ENCODE assay signal across 8 cellular contexts in genomic region chr19:41706741-41707501, GRCh38. TPM values are rescaled to one million over a fixed set of nuclear protein-coding genes. Genes with fewer than 3 reads are reported as not detected.
A peak's percentile ranks its signal among the peaks of the same experiment; 100 is the strongest.
DNase-seq lines count a peak whose midpoint lies in the region; ATAC-seq and TF ChIP-seq lines count a peak whose summit lies in the region.

No MANE protein-coding gene starts in this region.

- no peaks in the 10 kb centered on the region for H3K36me3 Mint-ChIP-seq in CD8-positive, alpha-beta memory T cell
- no peaks in the 10 kb centered on the region for H3K36me3 Mint-ChIP-seq in activated CD4-positive, alpha-beta memory T cell treated with anti-CD3 and anti-CD28 coated beads for 36 hours

- H3K9ac ChIP-seq in mucosa of stomach (ENCODE audit: low read length), result peak overlapping the region; percentile 62

- no peak for TF ChIP-seq EP300 in stomach (IDR thresholded peaks at IDR 0.05)

- H3K27ac ChIP-seq in CD8-positive, alpha-beta memory T cell (ENCODE audit: low read depth, low read length), result no peak overlapping the region
- no peak overlapping the region for H3K27ac ChIP-seq in effector memory CD4-positive, alpha-beta T cell (ENCODE audit: insufficient read depth, low read length, poor library complexity, severe bottlenecking)
- peak overlapping the region in 1 of 5 donors; percentile 64 for H3K27ac ChIP-seq in stomach

- H3K4me1 Mint-ChIP-seq in CD8-positive, alpha-beta memory T cell, result peaks cover 3 to 9% (median 6%) of the 10 kb centered on the region in 3 donors
- H3K4me1 Mint-ChIP-seq in activated CD4-positive, alpha-beta memory T cell treated with anti-CD3 and anti-CD28 coated beads for 36 hours (ENCODE audit: low read depth), result peaks cover 3% of the 10 kb centered on the region

- no peak for TF ChIP-seq POLR2A in stomach (IDR thresholded peaks at IDR 0.05)

- H3K4me1 ChIP-seq in CD8-positive, alpha-beta memory T cell (ENCODE audit: insufficient read depth, low read length), result no peaks in the 10 kb centered on the region
- H3K4me1 ChIP-seq in effector memory CD4-positive, alpha-beta T cell (ENCODE audit: control insufficient read depth, insufficient read depth, low read length, poor library complexity, severe bottlenecking), result no peaks in the 10 kb centered on the region
- H3K4me1 ChIP-seq in mucosa of stomach (ENCODE audit: control insufficient read depth, insufficient read depth, low read length), result peaks cover 17% of the 10 kb centered on the region
- no peaks in the 10 kb centered on the region for H3K4me1 ChIP-seq in stomach

- POLR2A ChIA-PET in CD8-positive, alpha-beta memory T cell (lab: Charles Lee), result no interaction called here
- POLR2A ChIA-PET in activated CD4-positive, alpha-beta memory T cell treated with anti-CD3 and anti-CD28 coated beads for 36 hours (lab: Charles Lee), result no interaction called here

- peak; percentile 42 to 73 (median 63) for DNase-seq in CD8-positive, alpha-beta memory T cell
- DNase-seq in NCI-H748 (lab: John Stamatoyannopoulos, UW; ENCODE audit: unreplicated experiment) (peak; percentile 88), stomach (peak; percentile 79)
- peak; percentile 76 for DNase-seq in activated CD4-positive, alpha-beta memory T cell treated with anti-CD3 and anti-CD28 coated beads for 36 hours
- DNase-seq in effector memory CD4-positive, alpha-beta T cell, result peak; percentile 19 to 48 (median 47)

- peak overlapping the region; percentile 70 to 82 (median 75) for H3K4me3 Mint-ChIP-seq in CD8-positive, alpha-beta memory T cell
- H3K4me3 Mint-ChIP-seq in activated CD4-positive, alpha-beta memory T cell treated with anti-CD3 and anti-CD28 coated beads for 36 hours, result peak overlapping the region; percentile 40

- H3K4me3 ChIP-seq in CD8-positive, alpha-beta memory T cell (ENCODE audit: low read length), result peak overlapping the region; percentile 50
- H3K4me3 ChIP-seq in effector memory CD4-positive, alpha-beta T cell (ENCODE audit: insufficient read depth, low read depth, low read length, poor library complexity, severe bottlenecking), result no peak overlapping the region
- H3K4me3 ChIP-seq in mucosa of stomach (ENCODE audit: low read length) (no peak overlapping the region), stomach (peak overlapping the region; percentile 23 to 37 (median 31))

- TF ChIP-seq CTCF in stomach (IDR thresholded peaks at IDR 0.05), result peak in 5 of 7 experiments; percentile 67 to 99 (median 86)

- intact Hi-C loops in activated CD4-positive, alpha-beta memory T cell treated with anti-CD3 and anti-CD28 coated beads for 36 hours (cut with micrococcal nuclease), result loop anchor here (1.0 kb wide), 1 partner anchor 39 kb away; no protein-coding TSS in a partner anchor
- intact Hi-C loops in stomach (cut with DNase I; ENCODE audit: low total_unique reads), result no loop called here

- peaks cover 29 to 59% of the 10 kb centered on the region in 2 donors for H3K27me3 Mint-ChIP-seq in CD8-positive, alpha-beta memory T cell
- H3K27me3 Mint-ChIP-seq in activated CD4-positive, alpha-beta memory T cell treated with anti-CD3 and anti-CD28 coated beads for 36 hours, result peaks cover 37% of the 10 kb centered on the region

- H3K9me3 ChIP-seq in CD8-positive, alpha-beta memory T cell (ENCODE audit: low read length), result no peaks in the 10 kb centered on the region
- no peaks in the 10 kb centered on the region for H3K9me3 ChIP-seq in effector memory CD4-positive, alpha-beta T cell (ENCODE audit: control insufficient read depth, low read length)
- H3K9me3 ChIP-seq in mucosa of stomach (ENCODE audit: control insufficient read depth, low read length) (no peaks in the 10 kb centered on the region), stomach (no peaks in the 10 kb centered on the region)

- peak overlapping the region in 2 of 8 donors; percentile 19 to 50 for H3K27ac Mint-ChIP-seq in CD8-positive, alpha-beta memory T cell
- no peak overlapping the region for H3K27ac Mint-ChIP-seq in activated CD4-positive, alpha-beta memory T cell treated with anti-CD3 and anti-CD28 coated beads for 36 hours

- CTCF ChIA-PET in CD8-positive, alpha-beta memory T cell (lab: Charles Lee), result interaction anchor here (0.7 to 1.4 kb wide), 9 partner anchors 10 to 78 kb away, joined by 3 to 6 read pairs (median 3); no protein-coding TSS in a partner anchor
- CTCF ChIA-PET in activated CD4-positive, alpha-beta memory T cell treated with anti-CD3 and anti-CD28 coated beads for 36 hours (lab: Charles Lee), result interaction anchor here (0.6 to 3.2 kb wide), 42 partner anchors 9 to 997 kb away, joined by 3 to 72 read pairs (median 4); partner anchors contain the start of gene CEACAM21

- no peaks in the 10 kb centered on the region for H3K9me3 Mint-ChIP-seq in CD8-positive, alpha-beta memory T cell
- no peaks in the 10 kb centered on the region for H3K9me3 Mint-ChIP-seq in activated CD4-positive, alpha-beta memory T cell treated with anti-CD3 and anti-CD28 coated beads for 36 hours

- ATAC-seq in HG02759 (IDR thresholded peaks at IDR 0.05; ENCODE audit: unreplicated experiment), result peak; percentile 69
- no peak for ATAC-seq in GM21515 (IDR thresholded peaks at IDR 0.05; ENCODE audit: unreplicated experiment)

- no peaks in the 10 kb centered on the region for H3K27me3 ChIP-seq in CD8-positive, alpha-beta memory T cell (ENCODE audit: insufficient read depth, low read length, poor library complexity, severe bottlenecking)
- peaks cover 11% of the 10 kb centered on the region for H3K27me3 ChIP-seq in effector memory CD4-positive, alpha-beta T cell (replicated peaks; ENCODE audit: control insufficient read depth, insufficient read depth, low read length, poor library complexity, severe bottlenecking)
- H3K27me3 ChIP-seq in mucosa of stomach (ENCODE audit: control insufficient read depth, insufficient read depth, low read length) (no peaks in the 10 kb centered on the region), stomach (peaks cover 0 to 60% (median 0%) of the 10 kb centered on the region in 3 donors)

- WGBS in stomach, 5 donors, result 13 to 19% (median 13%) methylated on average over 21 to 26 of the region's 26 CpGs

- H3K36me3 ChIP-seq in CD8-positive, alpha-beta memory T cell (ENCODE audit: insufficient read depth, low read length), result no peaks in the 10 kb centered on the region
- no peaks in the 10 kb centered on the region for H3K36me3 ChIP-seq in effector memory CD4-positive, alpha-beta T cell (ENCODE audit: control insufficient read depth, insufficient read depth, low read length)
- H3K36me3 ChIP-seq in mucosa of stomach (ENCODE audit: control insufficient read depth, insufficient read depth, low read length), result peaks cover 8% of the 10 kb centered on the region
- no peaks in the 10 kb centered on the region for H3K36me3 ChIP-seq in stomach

RNA-seq across cellular contexts. Expression of gene CEACAM5, which starts 1.5 kb away (rescaled TPM):
- not detected for total RNA-seq in CD8-positive, alpha-beta memory T cell
- not detected for polyA plus RNA-seq in CD8-positive, alpha-beta memory T cell
- not detected for total RNA-seq in activated CD4-positive, alpha-beta memory T cell treated with anti-CD3 and anti-CD28 coated beads for 36 hours
- 100 to 1,000 TPM in 2 of 5 donors, 10 to 100 TPM in 1, 1 to 10 TPM in 1, under 1 TPM in 1; 0.72 to 118 (median 22.9) TPM for total RNA-seq in stomach
- polyA plus RNA-seq in stomach, result 10 to 100 TPM in 2 of 3 donors, 1 to 10 TPM in 1; 4.4 to 27.6 (median 18.2) TPM

RNA-seq across cellular contexts. Expression of gene CEACAM7, which starts 18.9 kb away (rescaled TPM):
- not detected for total RNA-seq in CD8-positive, alpha-beta memory T cell
- not detected for polyA plus RNA-seq in CD8-positive, alpha-beta memory T cell
- not detected for total RNA-seq in activated CD4-positive, alpha-beta memory T cell treated with anti-CD3 and anti-CD28 coated beads for 36 hours
- 1 to 10 TPM in 1 of 5 donors, not detected in 4; 1.3 TPM for total RNA-seq in stomach
- polyA plus RNA-seq in stomach, result 1 to 10 TPM in 1 of 3 donors, not detected in 2; 6.2 TPM

RNA-seq across cellular contexts. Expression of gene CEACAM6, which starts 48.4 kb away (rescaled TPM):
- total RNA-seq in CD8-positive, alpha-beta memory T cell, result not detected
- polyA plus RNA-seq in CD8-positive, alpha-beta memory T cell, result not detected
- total RNA-seq in activated CD4-positive, alpha-beta memory T cell treated with anti-CD3 and anti-CD28 coated beads for 36 hours, result not detected
- total RNA-seq in stomach, result 10 to 100 TPM in 2 of 5 donors, 1 to 10 TPM in 1, not detected in 2; 5.5 to 16.2 (median 14.7) TPM
- 10 to 100 TPM in 1 of 3 donors, 1 to 10 TPM in 2; 1.7 to 29.6 (median 7.8) TPM for polyA plus RNA-seq in stomach

Comparison
In these comparisons a context has a peak if more than half of its experiments do, and no peak if none do; other contexts are left out.
1. H3K4me3 ChIP-seq: peak in CD8-positive, alpha-beta memory T cell (single experiment) and stomach (4 of 4); none in effector memory CD4-positive, alpha-beta T cell (single experiment) and mucosa of stomach (single experiment).
2. Peak in every context shown above with its lines, with median percentiles within 50 percentile points of each other: DNase-seq.